In the genomic region with DNA sequence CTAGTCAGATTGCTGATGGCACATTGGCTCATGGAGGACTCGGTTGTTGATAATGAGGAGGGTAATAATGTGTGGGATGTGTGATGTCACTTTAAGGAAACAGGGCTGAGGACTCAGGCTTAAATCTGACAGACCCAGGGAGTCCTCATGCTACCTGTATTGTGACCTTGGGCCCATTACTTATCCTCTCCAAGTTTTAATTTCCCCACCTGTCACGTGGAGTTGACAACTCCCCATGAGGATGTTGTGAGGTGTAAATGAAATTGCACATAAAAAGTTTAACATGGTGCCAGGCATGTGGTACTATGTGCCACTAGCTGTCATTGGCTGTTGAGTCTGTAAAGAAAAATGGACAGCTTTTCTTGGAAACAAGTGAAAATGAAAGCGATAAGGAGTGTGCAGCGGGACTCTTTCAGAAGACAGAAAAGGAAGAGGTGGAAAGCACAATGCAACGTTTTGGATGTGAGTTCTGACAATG, we compare ENCODE assay signal across 13 cellular contexts. TPM values are rescaled to one million over a fixed set of nuclear protein-coding genes. Genes with fewer than 3 reads are reported as not detected.
DNase-seq lines count a peak whose midpoint lies in the region; ATAC-seq, FAIRE-seq and TF ChIP-seq lines count a peak whose summit lies in the region.
"Had no signal": no experiment of that assay in that cellular context is flagged by ENCODE, and none has a peak within 500 bp of the region (broad histone marks: within the 10 kb centered on the region; RNA-seq: fewer than 3 reads in every experiment).

No MANE protein-coding gene starts in this region.

- intact Hi-C loops in activated CD4-positive, alpha-beta T cell treated with anti-CD3 and anti-CD28 coated beads for 36 hours (cut with DNase I, micrococcal nuclease) = loop anchor here (5.0 to 10.0 kb wide), 5 partner anchors 184 to 769 kb away; partner anchors contain the start of genes ARCN1 (in 1 of the 2), CD3E (in 1 of the 2), PCSK7 (in 1 of the 2) and RNF214 (in 1 of the 2)

- 46 to 56% (median 50%) methylated on average over 5 of the region's 5 CpGs for WGBS in small intestine, 3 donors

- H3K9me3 ChIP-seq in T-helper 17 cell (ENCODE audit: control insufficient read depth, low read length, poor library complexity, severe bottlenecking) (no peaks in the 10 kb centered on the region), small intestine (ENCODE audit: control insufficient read depth, low read depth) (no peaks in the 10 kb centered on the region)
- H3K9me3 ChIP-seq: adrenal gland had no signal

- H3K27ac Mint-ChIP-seq in activated CD4-positive, alpha-beta T cell treated with anti-CD3 and anti-CD28 coated beads for 36 hours = peak overlapping the region; percentile 97
- H3K27ac Mint-ChIP-seq in T-helper 17 cell = peak overlapping the region; percentile 95

- H3K27ac ChIP-seq in coronary artery (peak overlapping the region in 1 of 2 donors; percentile 74), small intestine (ENCODE audit: low read depth in 1 of 2, low read length in 1 of 2) (peak overlapping the region; percentile 42 to 92)

- peaks cover 0 to 10% of the 10 kb centered on the region in 2 donors for H3K4me1 ChIP-seq in small intestine (ENCODE audit: control insufficient read depth in 2 of 2, insufficient read depth in 1 of 2, low read depth in 1 of 2, low read length in 1 of 2)

- POLR2A ChIA-PET in activated CD4-positive, alpha-beta T cell treated with anti-CD3 and anti-CD28 coated beads for 36 hours (lab: Charles Lee) = interaction anchor here (0.5 to 4.1 kb wide), 15 partner anchors 10 to 288 kb away, joined by 3 to 78 read pairs (median 5); partner anchors contain the start of gene IL10RA

- CTCF ChIA-PET in activated CD4-positive, alpha-beta T cell treated with anti-CD3 and anti-CD28 coated beads for 36 hours (lab: Charles Lee) = interaction anchor here (0.7 to 9.4 kb wide), 11 partner anchors 15 to 194 kb away, joined by 3 to 69 read pairs (median 4); partner anchors contain the start of gene IL10RA

- H3K9me3 Mint-ChIP-seq in activated CD4-positive, alpha-beta T cell treated with anti-CD3 and anti-CD28 coated beads for 36 hours (ENCODE audit: low read depth) = peaks cover 13% of the 10 kb centered on the region

- no peaks in the 10 kb centered on the region for H3K36me3 ChIP-seq in small intestine (ENCODE audit: control insufficient read depth in 2 of 2, insufficient read depth in 2 of 2, low read length in 2 of 2)

- peak overlapping the region; percentile 38 for H3K4me3 Mint-ChIP-seq in activated CD4-positive, alpha-beta T cell treated with anti-CD3 and anti-CD28 coated beads for 36 hours
- peak overlapping the region; percentile 78 for H3K4me3 Mint-ChIP-seq in T-helper 17 cell

- peaks cover 65% of the 10 kb centered on the region for H3K36me3 Mint-ChIP-seq in activated CD4-positive, alpha-beta T cell treated with anti-CD3 and anti-CD28 coated beads for 36 hours (ENCODE audit: low read depth)
- peaks cover 11% of the 10 kb centered on the region for H3K36me3 Mint-ChIP-seq in T-helper 17 cell (ENCODE audit: low read depth)

- no peaks in the 10 kb centered on the region for H3K27me3 Mint-ChIP-seq in activated CD4-positive, alpha-beta T cell treated with anti-CD3 and anti-CD28 coated beads for 36 hours
- no peaks in the 10 kb centered on the region for H3K27me3 Mint-ChIP-seq in T-helper 17 cell

- no peak for FAIRE-seq in small intestine (lab: Jason Lieb, UNC)
- FAIRE-seq: TTC549 had no signal

- H3K4me3 ChIP-seq in coronary artery (no peak overlapping the region), small intestine (ENCODE audit: low read depth in 1 of 2, low read length in 2 of 2) (no peak overlapping the region)
- H3K4me3 ChIP-seq: adrenal gland had no signal

- peak; percentile 37 for ATAC-seq in activated CD4-positive, alpha-beta T cell treated with anti-CD3 and anti-CD28 coated beads for 36 hours
- peak; percentile 53 for ATAC-seq in T-helper 17 cell
- ATAC-seq in GM21381 (IDR thresholded peaks at IDR 0.05; ENCODE audit: unreplicated experiment) = no peak

- no peak for TF ChIP-seq CTCF in coronary artery (IDR thresholded peaks at IDR 0.05)

- H3K27me3 ChIP-seq in small intestine (ENCODE audit: control insufficient read depth in 2 of 2, insufficient read depth in 2 of 2, low read length in 2 of 2) = no peaks in the 10 kb centered on the region
- H3K27me3 ChIP-seq: adrenal gland had no signal

- peaks cover 94% of the 10 kb centered on the region for H3K4me1 Mint-ChIP-seq in activated CD4-positive, alpha-beta T cell treated with anti-CD3 and anti-CD28 coated beads for 36 hours
- H3K4me1 Mint-ChIP-seq in T-helper 17 cell = peaks cover 84% of the 10 kb centered on the region

- peak; percentile 52 for DNase-seq in activated CD4-positive, alpha-beta T cell treated with anti-CD3 and anti-CD28 coated beads for 36 hours
- DNase-seq in activated CD4-positive, alpha-beta T cell treated with anti-CD3 and anti-CD28 coated beads for 1 hour = no peak
- DNase-seq in T-helper 17 cell (no peak), coronary artery (ENCODE audit: low spot score) (peak; percentile 7), small intestine (peak; percentile 22), NCI-H524 treated with DMSO at 0.1 percent for 48 hours (lab: John Stamatoyannopoulos, UW) (no peak), NCI-H1092 treated with DMSO at 0.1 percent for 48 hours (lab: John Stamatoyannopoulos, UW) (no peak)
- DNase-seq: 8988T, KG1, NCI-H2081 had no signal

RNA-seq across cellular contexts. Expression of gene IL10RA, which starts 15.3 kb away (rescaled TPM):
- 10 to 100 TPM; 57.1 to 79.4 TPM for total RNA-seq in activated CD4-positive, alpha-beta T cell treated with anti-CD3 and anti-CD28 coated beads for 36 hours
- total RNA-seq in T-helper 17 cell = 100 to 1,000 TPM; 262 to 274 TPM
- polyA plus RNA-seq in small intestine = 1 to 10 TPM; 1.1 to 9.3 (median 4.3) TPM

Comparison
In these comparisons a context has a peak if more than half of its experiments do, and no peak if none do; other contexts are left out.
1. DNase-seq: peak in activated CD4-positive, alpha-beta T cell treated with anti-CD3 and anti-CD28 coated beads for 36 hours (single experiment), coronary artery (single experiment) and small intestine (single experiment); none in activated CD4-positive, alpha-beta T cell treated with anti-CD3 and anti-CD28 coated beads for 1 hour (single experiment), T-helper 17 cell (0 of 3), NCI-H524 treated with DMSO at 0.1 percent for 48 hours (single experiment) and NCI-H1092 treated with DMSO at 0.1 percent for 48 hours (single experiment).